9 cellular contexts compared by ENCODE assay signal in the genomic region with DNA sequence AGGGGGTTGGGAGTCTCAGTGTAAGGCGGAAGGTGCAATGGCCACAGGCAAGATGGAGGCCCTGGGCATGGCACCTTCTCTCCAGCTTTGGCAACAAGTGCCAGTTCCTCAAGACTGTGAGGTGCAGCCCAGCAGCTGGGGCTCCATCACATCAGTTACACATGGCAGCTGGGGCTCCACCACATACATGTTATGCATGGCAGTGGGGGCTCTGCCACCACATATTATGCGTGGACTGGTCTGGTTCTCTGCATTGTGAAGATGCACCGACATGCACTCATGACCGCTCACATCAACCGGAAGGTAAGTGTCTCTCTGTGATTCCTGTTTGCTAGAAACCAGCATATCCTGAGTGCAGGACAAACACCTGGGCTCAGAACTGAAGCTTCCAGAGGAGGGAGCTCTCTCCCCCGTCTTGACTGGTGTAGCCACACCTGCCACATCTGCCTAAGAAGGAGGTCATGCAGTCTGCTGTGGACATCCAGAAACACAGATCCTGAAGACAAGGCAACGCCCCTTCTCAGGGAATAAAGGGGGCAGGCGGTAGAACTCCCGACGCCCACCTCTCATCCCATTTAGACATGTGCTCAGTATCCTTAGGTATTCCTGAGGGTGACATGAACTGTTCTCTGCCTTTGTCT.
DNase-seq lines count a peak whose midpoint lies in the region; FAIRE-seq and TF ChIP-seq lines count a peak whose summit lies in the region.
"Had no signal": no experiment of that assay in that cellular context is flagged by ENCODE, and none has a peak within 500 bp of the region (broad histone marks: within the 10 kb centered on the region; RNA-seq: fewer than 3 reads in every experiment).

No MANE protein-coding gene starts in this region.

- DNase-seq in A673 (ENCODE audit: low spot score) = peak; percentile 15
- peak; percentile 79 for DNase-seq in HPDE6-E6E7 (ENCODE audit: extremely low spot score)
- DNase-seq in kidney = no peak
- no peak for DNase-seq in SHP77 treated with DMSO at 0.1 percent for 48 hours (lab: John Stamatoyannopoulos, UW)
- no peak for DNase-seq in activated effector memory CD4-positive, alpha-beta T cell treated with anti-CD3 and anti-CD28 coated beads, Interleukin-2, amount 50 U/mL, for 16 hours
- DNase-seq in activated CD4-positive, CD25-positive, alpha-beta regulatory T cell treated with anti-CD3 and anti-CD28 coated beads, Interleukin-2, amount 50 U/mL, for 72 hours = no peak
- DNase-seq in NCI-H446 treated with DMSO at 0.1 percent for 48 hours (lab: John Stamatoyannopoulos, UW) = no peak

- peak overlapping the region in 1 of 2 donors; percentile 23 for H3K9ac ChIP-seq in kidney (ENCODE audit: low read length in 2 of 2)

- intact Hi-C loops in A673 (cut with micrococcal nuclease; ENCODE audit: unreplicated experiment) (loop anchor here (1.0 to 10.0 kb wide), 4 partner anchors 166 to 843 kb away; no protein-coding TSS in a partner anchor), kidney (cut with DNase I) (loop anchor here (5.0 kb wide), 1 partner anchor 165 kb away; no protein-coding TSS in a partner anchor)

- no peaks in the 10 kb centered on the region for H3K9me3 ChIP-seq in A673 (ENCODE audit: low read depth, low read length, poor library complexity, severe bottlenecking)
- no peaks in the 10 kb centered on the region for H3K9me3 ChIP-seq in kidney (ENCODE audit: control insufficient read depth in 1 of 2, low read length in 2 of 2)

- H3K4me1 ChIP-seq in A673 (ENCODE audit: insufficient read depth, low read length, poor library complexity, severe bottlenecking) (peaks cover 8% of the 10 kb centered on the region), kidney (ENCODE audit: control insufficient read depth in 1 of 2, insufficient read depth in 1 of 2, low read depth in 1 of 2, low read length in 2 of 2) (peaks cover 6 to 11% of the 10 kb centered on the region in 2 donors)

- H3K27me3 ChIP-seq in A673 (replicated peaks; ENCODE audit: insufficient read depth, low read depth, low read length, poor library complexity) = no peaks in the 10 kb centered on the region

- no TSS peak for BruUV-seq in A673 (replicated peaks; lab: Mats Ljungman, UMichigan)

- H3K27ac ChIP-seq in A673 (ENCODE audit: low read depth, low read length, poor library complexity, severe bottlenecking) = no peak overlapping the region
- peak overlapping the region; percentile 66 for H3K27ac ChIP-seq in VCaP
- no peak overlapping the region for H3K27ac ChIP-seq in kidney (ENCODE audit: low read depth in 2 of 2, low read length in 2 of 2)

- H3K4me3 ChIP-seq in A673 (ENCODE audit: low read depth, low read length, poor library complexity, severe bottlenecking) (no peak overlapping the region), kidney (ENCODE audit: low read length in 2 of 2) (no peak overlapping the region)

- H3K36me3 ChIP-seq in A673 (ENCODE audit: insufficient read depth, low read length, poor library complexity, severe bottlenecking) (no peaks in the 10 kb centered on the region), kidney (ENCODE audit: control insufficient read depth in 1 of 2, insufficient read depth in 2 of 2, low read length in 2 of 2) (no peaks in the 10 kb centered on the region)

- POLR2A ChIA-PET in A673 (lab: Charles Lee; ENCODE audit: low non-redundant PET) = no interaction called here

- TF ChIP-seq CTCF in A673 (conservative IDR thresholded peaks at IDR 0.05; ENCODE audit: low read depth, low read length) = no peak
- peak; percentile 86 for TF ChIP-seq CTCF in VCaP (conservative IDR thresholded peaks at IDR 0.05)
- TF ChIP-seq CTCF in kidney (IDR thresholded peaks at IDR 0.05; ENCODE audit: borderline replicate concordance, extremely low read depth, insufficient read depth) = peak; percentile 23

- no peak for FAIRE-seq in kidney (lab: Jason Lieb, UNC)
- FAIRE-seq: GM18507 had no signal

- CTCF ChIA-PET in A673 (lab: Charles Lee) = interaction anchor here (0.5 to 1.9 kb wide), 12 partner anchors 10 to 982 kb away, joined by 3 to 30 read pairs (median 4); no protein-coding TSS in a partner anchor

Comparison
In these comparisons a context has a peak if more than half of its experiments do, and no peak if none do; other contexts are left out.
1. DNase-seq: peak in A673 (single experiment) and HPDE6-E6E7 (single experiment); none in kidney (single experiment), SHP77 treated with DMSO at 0.1 percent for 48 hours (single experiment), activated effector memory CD4-positive, alpha-beta T cell treated with anti-CD3 and anti-CD28 coated beads, Interleukin-2, amount 50 U/mL, for 16 hours (single experiment), activated CD4-positive, CD25-positive, alpha-beta regulatory T cell treated with anti-CD3 and anti-CD28 coated beads, Interleukin-2, amount 50 U/mL, for 72 hours (single experiment) and NCI-H446 treated with DMSO at 0.1 percent for 48 hours (single experiment).